Comparison of ENCODE assay signal across 1 cellular context in the genomic region with DNA sequence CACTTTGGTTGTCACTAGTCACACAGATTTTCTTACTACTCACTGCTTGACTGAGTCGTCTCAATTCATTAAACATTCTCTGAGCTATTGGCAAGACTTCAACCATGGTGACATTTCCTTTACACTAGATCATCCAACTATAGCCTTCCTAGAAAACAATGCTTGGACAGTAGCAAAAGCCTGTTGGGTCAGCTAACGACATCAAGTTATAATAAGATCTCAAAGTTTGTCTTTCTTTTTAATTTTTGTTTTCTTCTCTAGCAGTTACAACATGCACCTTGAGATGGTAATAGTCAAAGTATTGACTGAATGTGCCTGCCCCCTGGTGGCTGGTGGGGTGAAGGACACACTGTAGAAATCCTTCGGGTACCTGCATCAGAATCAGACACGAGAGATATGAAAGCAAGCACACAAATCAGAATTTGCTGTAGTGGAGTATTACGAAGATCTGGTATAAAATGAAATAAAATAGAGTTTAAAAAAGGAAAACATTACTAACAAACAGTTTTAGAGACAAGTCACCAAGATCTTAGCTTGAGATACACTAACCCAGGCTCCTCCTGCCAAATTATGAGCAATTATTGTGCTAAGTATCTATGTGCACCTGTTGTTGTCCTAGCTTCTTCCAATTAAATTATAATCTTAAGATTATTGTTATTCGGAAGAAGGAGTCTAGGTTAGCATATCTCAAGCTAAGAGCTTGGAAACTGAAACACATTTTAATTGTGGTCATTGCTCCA.
TF ChIP-seq lines count a peak whose summit lies in the region.

No MANE protein-coding gene starts in this region.

TF ChIP-seq in GM23338, 12 proteins besides CTCF, POLR2A, EP300 and RAD21 (continued from another document):
- TF ChIP-seq, protein P1, sequence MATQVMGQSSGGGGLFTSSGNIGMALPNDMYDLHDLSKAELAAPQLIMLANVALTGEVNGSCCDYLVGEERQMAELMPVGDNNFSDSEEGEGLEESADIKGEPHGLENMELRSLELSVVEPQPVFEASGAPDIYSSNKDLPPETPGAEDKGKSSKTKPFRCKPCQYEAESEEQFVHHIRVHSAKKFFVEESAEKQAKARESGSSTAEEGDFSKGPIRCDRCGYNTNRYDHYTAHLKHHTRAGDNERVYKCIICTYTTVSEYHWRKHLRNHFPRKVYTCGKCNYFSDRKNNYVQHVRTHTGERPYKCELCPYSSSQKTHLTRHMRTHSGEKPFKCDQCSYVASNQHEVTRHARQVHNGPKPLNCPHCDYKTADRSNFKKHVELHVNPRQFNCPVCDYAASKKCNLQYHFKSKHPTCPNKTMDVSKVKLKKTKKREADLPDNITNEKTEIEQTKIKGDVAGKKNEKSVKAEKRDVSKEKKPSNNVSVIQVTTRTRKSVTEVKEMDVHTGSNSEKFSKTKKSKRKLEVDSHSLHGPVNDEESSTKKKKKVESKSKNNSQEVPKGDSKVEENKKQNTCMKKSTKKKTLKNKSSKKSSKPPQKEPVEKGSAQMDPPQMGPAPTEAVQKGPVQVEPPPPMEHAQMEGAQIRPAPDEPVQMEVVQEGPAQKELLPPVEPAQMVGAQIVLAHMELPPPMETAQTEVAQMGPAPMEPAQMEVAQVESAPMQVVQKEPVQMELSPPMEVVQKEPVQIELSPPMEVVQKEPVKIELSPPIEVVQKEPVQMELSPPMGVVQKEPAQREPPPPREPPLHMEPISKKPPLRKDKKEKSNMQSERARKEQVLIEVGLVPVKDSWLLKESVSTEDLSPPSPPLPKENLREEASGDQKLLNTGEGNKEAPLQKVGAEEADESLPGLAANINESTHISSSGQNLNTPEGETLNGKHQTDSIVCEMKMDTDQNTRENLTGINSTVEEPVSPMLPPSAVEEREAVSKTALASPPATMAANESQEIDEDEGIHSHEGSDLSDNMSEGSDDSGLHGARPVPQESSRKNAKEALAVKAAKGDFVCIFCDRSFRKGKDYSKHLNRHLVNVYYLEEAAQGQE (IDR thresholded peaks at IDR 0.05; ENCODE audit: unreplicated experiment): no peak
- TF ChIP-seq EZH2 (IDR thresholded peaks at IDR 0.05; ENCODE audit: low read depth, unreplicated experiment) (no peak), ZNF114 (CRISPR knock-in tag; IDR thresholded peaks at IDR 0.05) (no peak), JUNB (IDR thresholded peaks at IDR 0.05; ENCODE audit: unreplicated experiment) (no peak), POLR2AphosphoS5 (IDR thresholded peaks at IDR 0.05; ENCODE audit: low read depth) (no peak), ZNF331 (CRISPR knock-in tag; IDR thresholded peaks at IDR 0.05; ENCODE audit: low read depth) (no peak), CREB1 (CRISPR knock-in tag; IDR thresholded peaks at IDR 0.05; ENCODE audit: low read depth) (no peak), STAT1 (IDR thresholded peaks at IDR 0.05; ENCODE audit: unreplicated experiment) (no peak), NANOG (IDR thresholded peaks at IDR 0.05; ENCODE audit: borderline replicate concordance) (no peak)
- TF ChIP-seq, protein P2, sequence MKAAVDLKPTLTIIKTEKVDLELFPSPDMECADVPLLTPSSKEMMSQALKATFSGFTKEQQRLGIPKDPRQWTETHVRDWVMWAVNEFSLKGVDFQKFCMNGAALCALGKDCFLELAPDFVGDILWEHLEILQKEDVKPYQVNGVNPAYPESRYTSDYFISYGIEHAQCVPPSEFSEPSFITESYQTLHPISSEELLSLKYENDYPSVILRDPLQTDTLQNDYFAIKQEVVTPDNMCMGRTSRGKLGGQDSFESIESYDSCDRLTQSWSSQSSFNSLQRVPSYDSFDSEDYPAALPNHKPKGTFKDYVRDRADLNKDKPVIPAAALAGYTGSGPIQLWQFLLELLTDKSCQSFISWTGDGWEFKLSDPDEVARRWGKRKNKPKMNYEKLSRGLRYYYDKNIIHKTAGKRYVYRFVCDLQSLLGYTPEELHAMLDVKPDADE (IDR thresholded peaks at IDR 0.05): no peak
TF ChIP-seq in GM23338: peak in this region for 0.
